8 cellular contexts compared by ENCODE assay signal in the genomic region with DNA sequence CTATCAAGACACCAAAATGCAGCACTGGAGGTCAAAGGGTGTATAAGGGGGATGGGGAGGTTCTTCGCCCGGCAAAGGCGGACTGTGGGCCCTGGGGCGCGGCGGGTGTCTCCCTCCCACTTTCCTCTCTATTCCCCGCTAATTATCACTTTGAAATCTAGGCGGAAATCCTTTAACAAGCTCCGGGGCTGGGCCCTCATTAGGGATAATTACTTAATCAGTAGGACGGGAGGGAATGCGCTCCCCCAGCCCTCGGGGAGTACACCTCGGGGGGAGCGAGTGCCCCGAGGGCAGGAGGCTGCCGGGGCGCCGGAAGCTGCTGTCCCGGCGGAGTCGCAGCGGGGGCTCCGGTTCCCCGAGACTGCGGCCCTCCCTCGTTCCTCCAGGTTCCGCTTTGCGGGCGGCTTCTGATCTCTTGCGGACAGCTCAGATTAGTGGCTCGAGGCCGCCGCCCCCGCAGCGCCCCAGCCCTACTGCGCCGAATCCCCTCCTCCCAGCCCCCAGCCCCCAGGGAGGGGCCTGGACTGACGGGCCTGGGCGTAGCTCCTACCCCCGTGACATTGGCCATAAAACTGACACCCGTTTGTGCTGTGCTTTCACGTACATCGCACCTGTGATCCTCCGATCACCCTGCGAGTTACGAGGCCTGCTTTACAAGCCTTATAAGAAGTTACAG. TPM values are rescaled to one million over a fixed set of nuclear protein-coding genes. Genes with fewer than 3 reads are reported as not detected.
DNase-seq lines count a peak whose midpoint lies in the region; ATAC-seq lines count a peak whose summit lies in the region.

No MANE protein-coding gene starts in this region.

- no peak for ATAC-seq in HG02970 (IDR thresholded peaks at IDR 0.05; ENCODE audit: low FRiP score, unreplicated experiment)

- DNase-seq in DMS53 (lab: John Stamatoyannopoulos, UW) (peak; percentile 57), DMS53 treated with DMSO at 0.1 percent for 48 hours (lab: John Stamatoyannopoulos, UW; ENCODE audit: unreplicated experiment) (no peak), LoVo (ENCODE audit: low spot score) (peak; percentile 17), dermis blood vessel endothelial cell (peak; percentile 9), medulla oblongata (ENCODE audit: extremely low spot score) (peak; percentile 76)
- DNase-seq in activated CD4-positive, alpha-beta T cell treated with anti-CD3 and anti-CD28 coated beads for 48 hours = peak; percentile 92
- peak; percentile 36 to 82 (median 70) for DNase-seq in stimulated activated CD4-positive, alpha-beta T cell treated with anti-CD3 and anti-CD28 coated beads, TNF-alpha, amount 100 ng/mL, for 48 hours (ENCODE audit: low read depth in 3 of 3)

RNA-seq across cellular contexts. Expression of a gene that starts 14.7 kb away (rescaled TPM):
- not detected in 2 replicates for total RNA-seq in dermis blood vessel endothelial cell

RNA-seq across cellular contexts. Expression of a gene that starts 23.5 kb away (rescaled TPM):
- not detected in 2 replicates for total RNA-seq in dermis blood vessel endothelial cell

RNA-seq across cellular contexts. Expression of a gene that starts 28.0 kb away (rescaled TPM):
- total RNA-seq in dermis blood vessel endothelial cell = not detected in 2 replicates

RNA-seq across cellular contexts. Expression of a gene that starts 41.5 kb away (rescaled TPM):
- 11.7 and 20.5 TPM in 2 replicates for total RNA-seq in dermis blood vessel endothelial cell

RNA-seq across cellular contexts. Expression of a gene that starts 47.5 kb away (rescaled TPM):
- 16.2 and 26.4 TPM in 2 replicates for total RNA-seq in dermis blood vessel endothelial cell
